30 cellular contexts compared by ENCODE assay signal in the genomic region with DNA sequence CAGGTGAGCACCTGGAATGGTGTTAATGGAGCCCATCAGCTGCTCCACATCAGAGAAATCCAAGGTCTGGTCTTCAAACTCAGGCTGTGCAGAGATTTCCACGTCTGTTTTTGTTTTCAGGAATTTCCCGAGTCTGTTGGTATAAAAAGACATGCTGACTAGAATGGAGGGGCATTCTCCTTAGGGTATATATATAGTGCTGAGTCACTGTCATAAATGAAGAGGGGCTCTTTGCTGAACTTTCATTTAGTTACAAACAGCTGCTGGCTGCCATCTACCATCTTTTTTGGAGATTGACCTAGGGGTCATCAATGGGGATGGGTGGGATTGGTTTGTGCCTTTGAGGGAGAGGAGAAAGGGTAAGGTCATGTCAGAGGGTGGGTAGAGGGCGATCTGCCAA. TPM values are rescaled to one million over a fixed set of nuclear protein-coding genes. Genes with fewer than 3 reads are reported as not detected.
"Had no signal": no experiment of that assay in that cellular context is flagged by ENCODE, and none has a peak within 500 bp of the region (broad histone marks: within the 10 kb centered on the region; RNA-seq: fewer than 3 reads in every experiment).

No MANE protein-coding gene starts in this region.

- H3K36me3 ChIP-seq: neural progenitor cell, neutrophil, spleen, stomach, thyroid gland, transverse colon, upper lobe of right lung had no signal

- H3K9me3 Mint-ChIP-seq: naive B cell; natural killer cell; neural progenitor cell; stimulated activated effector memory CD8-positive, alpha-beta T cell treated with anti-CD3 and anti-CD28 coated beads, Interleukin-12 subunit alpha, Interleukin-12 subunit beta, amount 100 ng/mL, for 72 hours had no signal

- ATAC-seq: natural killer cell; sciatic nerve; stimulated activated effector memory CD8-positive, alpha-beta T cell treated with anti-CD3 and anti-CD28 coated beads, Interleukin-12 subunit alpha, Interleukin-12 subunit beta, amount 100 ng/mL, for 72 hours; stimulated activated naive CD8-positive, alpha-beta T cell treated with anti-CD3 and anti-CD28 coated beads, Interleukin-15, Interleukin-2, amounts not matched to agents 100 U/mL and 50 U/mL, for 24 hours; upper lobe of right lung had no signal

- H3K36me3 Mint-ChIP-seq: mesothelial cell of epicardium; natural killer cell; neural progenitor cell; stimulated activated effector memory CD8-positive, alpha-beta T cell treated with anti-CD3 and anti-CD28 coated beads, Interleukin-12 subunit alpha, Interleukin-12 subunit beta, amount 100 ng/mL, for 72 hours had no signal

- H3K4me2 ChIP-seq: hepatocyte, neural progenitor cell had no signal

- H3K4me1 Mint-ChIP-seq: mesothelial cell of epicardium; naive B cell; natural killer cell; nephron progenitor cell; neural progenitor cell; stimulated activated effector memory CD8-positive, alpha-beta T cell treated with anti-CD3 and anti-CD28 coated beads, Interleukin-12 subunit alpha, Interleukin-12 subunit beta, amount 100 ng/mL, for 72 hours had no signal

- H3K27ac ChIP-seq: hepatocyte, left ventricle myocardium inferior, neural progenitor cell, neutrophil, parathyroid adenoma, right atrium auricular region, spleen, stomach, testis, thyroid gland, transverse colon, upper lobe of right lung had no signal

- H3K4me3 Mint-ChIP-seq: mesothelial cell of epicardium; naive B cell; natural killer cell; nephron progenitor cell; neural progenitor cell; stimulated activated effector memory CD8-positive, alpha-beta T cell treated with anti-CD3 and anti-CD28 coated beads, Interleukin-12 subunit alpha, Interleukin-12 subunit beta, amount 100 ng/mL, for 72 hours had no signal

- H3K4me1 ChIP-seq: left ventricle myocardium inferior, neural progenitor cell, parathyroid adenoma, right atrium auricular region, spleen, stomach, testis, thyroid gland, transverse colon, upper lobe of right lung had no signal

- DNase-seq: islet precursor cell; left ventricle myocardium inferior; mesendoderm; naive B cell; natural killer cell; nephron progenitor cell; occipital lobe; small intestine; spleen; stimulated activated CD4-positive, alpha-beta T cell treated with anti-CD3 and anti-CD28 coated beads, Interleukin-4, amount 100 ng/mL, for 24 hours; stimulated activated naive CD8-positive, alpha-beta T cell treated with anti-CD3 and anti-CD28 coated beads, Interleukin-15, Interleukin-2, amounts not matched to agents 100 U/mL and 50 U/mL, for 24 hours; stomach; testis; thyroid gland; transverse colon; upper lobe of right lung had no signal

- H3K27ac Mint-ChIP-seq: mesothelial cell of epicardium; naive B cell; natural killer cell; nephron progenitor cell; neural progenitor cell; stimulated activated effector memory CD8-positive, alpha-beta T cell treated with anti-CD3 and anti-CD28 coated beads, Interleukin-12 subunit alpha, Interleukin-12 subunit beta, amount 100 ng/mL, for 72 hours had no signal

- H2AFZ ChIP-seq: hepatocyte, neural progenitor cell, parathyroid adenoma had no signal

- H3K9me3 ChIP-seq: left ventricle myocardium inferior, neutrophil, right atrium auricular region, spleen, stomach, testis, thyroid gland, transverse colon, upper lobe of right lung had no signal

- FAIRE-seq: small intestine, urothelium cell line had no signal

- H3K4me3 ChIP-seq: hepatocyte, left ventricle myocardium inferior, lung, neural progenitor cell, right atrium auricular region, spleen, stomach, testis, thyroid gland, transverse colon, upper lobe of right lung had no signal

- H3K27me3 ChIP-seq: hepatocyte, neural progenitor cell, neutrophil, right atrium auricular region, spleen, stomach, testis, thyroid gland, transverse colon, upper lobe of right lung had no signal

- H3K79me2 ChIP-seq: hepatocyte, parathyroid adenoma had no signal

- H3K9ac ChIP-seq: neural progenitor cell, parathyroid adenoma had no signal

RNA-seq across cellular contexts. Expression of a gene that starts 27.1 kb away (rescaled TPM):
- total RNA-seq: hepatocyte, mesothelial cell of epicardium, natural killer cell, osteocyte, posterior vena cava, pulmonary artery endothelial cell, renal cortical epithelial cell, sciatic nerve, spleen, transverse colon, upper lobe of right lung had no signal
